Comparison of ENCODE assay signal across 9 cellular contexts in genomic region chr3:53948174-53948573, GRCh38.
"Had no signal": no experiment of that assay in that cellular context is flagged by ENCODE, and none has a peak within 500 bp of the region (broad histone marks: within the 10 kb centered on the region; RNA-seq: fewer than 3 reads in every experiment).

No MANE protein-coding gene starts in this region.

- H3K4me3 ChIP-seq: GM23338 had no signal

- DNase-seq: H9, HCEC 1CT, HFFc6 had no signal

- FAIRE-seq: H1, H54, HepG2 had no signal

- H3K4me2 ChIP-seq: GM23338 had no signal

- H2AFZ ChIP-seq: GM23338 had no signal

- H3K27ac ChIP-seq: HL-60 had no signal

- H3K27ac Mint-ChIP-seq: GM23338, H9, HFFc6, IgD-negative memory B cell had no signal

- ATAC-seq: GM23338, HepG2 had no signal

- H3K36me3 Mint-ChIP-seq: IgD-negative memory B cell had no signal
